Comparison of ENCODE assay signal across 13 cellular contexts in the genomic region with DNA sequence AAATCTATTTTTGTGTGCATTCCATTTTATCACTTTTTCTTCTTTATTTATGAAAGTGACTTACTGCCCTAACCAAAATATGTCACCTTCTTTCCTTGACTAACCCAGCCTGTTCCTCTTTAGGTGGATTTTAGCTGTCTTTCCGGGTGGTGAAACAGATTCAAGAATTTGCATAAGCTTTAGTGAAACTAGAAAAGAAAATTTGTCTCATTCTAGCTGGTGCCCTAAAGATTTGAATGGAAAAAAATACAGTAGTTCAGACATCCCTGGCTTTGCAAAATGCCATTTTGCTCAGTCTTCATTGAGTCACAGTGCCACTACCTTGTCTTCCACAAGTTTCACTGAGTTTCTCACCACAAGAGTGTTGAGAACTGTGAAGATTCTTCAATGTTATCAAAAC. TPM values are rescaled to one million over a fixed set of nuclear protein-coding genes. Genes with fewer than 3 reads are reported as not detected.
DNase-seq lines count a peak whose midpoint lies in the region; ATAC-seq, FAIRE-seq and TF ChIP-seq lines count a peak whose summit lies in the region.
"Had no signal": no experiment of that assay in that cellular context is flagged by ENCODE, and none has a peak within 500 bp of the region (broad histone marks: within the 10 kb centered on the region; RNA-seq: fewer than 3 reads in every experiment).

No MANE protein-coding gene starts in this region.

- 0 out of 4 replicates have a peak, but pooled peaks of 1 of the 2 experiments have one; percentile 23 for TF ChIP-seq EP300 in GM12878 (IDR thresholded peaks at IDR 0.05; ENCODE audit: borderline replicate concordance in 1 of 2, control insufficient read depth in 1 of 2, low read depth in 2 of 2, low read length in 2 of 2)

- no TSS peak for BruUV-seq in GM12878 (replicated peaks; lab: Mats Ljungman, UMichigan)

- no peaks in the 10 kb centered on the region for H4K20me1 ChIP-seq in GM12878 (ENCODE audit: control insufficient read depth, insufficient read depth)

- DNase-seq in GM12878 (ENCODE audit: low read depth, low spot score): peak; percentile 68
- no peak for DNase-seq in H7
- DNase-seq in NCI-H446 treated with DMSO at 0.1 percent for 48 hours (lab: John Stamatoyannopoulos, UW): no peak
- DNase-seq in OCI-M1 (lab: John Stamatoyannopoulos, UW): no peak
- DNase-seq in SHP77 (lab: John Stamatoyannopoulos, UW): no peak
- DNase-seq: DMS53, mesendoderm, NCI-H2029 treated with DMSO at 0.1 percent for 48 hours, SW 1271 had no signal

- POLR2A ChIA-PET in GM12878 (lab: Charles Lee): interaction anchor here (0.7 to 1.4 kb wide), 5 partner anchors 9 to 38 kb away, joined by 3 to 7 read pairs (median 4); no protein-coding TSS in a partner anchor

- in situ Hi-C loops in GM12878 (cut with MboI): no loop called here

- CTCF ChIA-PET in GM12878 (lab: Yijun Ruan, JAX): interaction anchor here (0.7 to 2.1 kb wide), 10 partner anchors 15 to 59 kb away, joined by 3 to 7 read pairs (median 4); a partner anchor contains a TSS

- 0% methylated on average over 1 of the region's 1 CpG for WGBS in GM12878 (ENCODE audit: insufficient coverage, insufficient replicate concordance, low lambda C conversion rate, missing lambda C conversion rate)

- H3K36me3 ChIP-seq in GM12878 (ENCODE audit: control insufficient read depth in 2 of 2, insufficient read depth in 2 of 2, low read length in 1 of 2) (no peaks in the 10 kb centered on the region), H7 (replicated peaks; ENCODE audit: control insufficient read depth, insufficient read depth, low read length) (no peaks in the 10 kb centered on the region)
- H3K36me3 ChIP-seq: cardiac muscle cell had no signal

- H3K4me2 ChIP-seq in GM12878 (ENCODE audit: control insufficient read depth, insufficient read depth): peak overlapping the region; percentile 67; the same call in 1 of the 2 replicates

- ATAC-seq in GM18909 (IDR thresholded peaks at IDR 0.05; ENCODE audit: poor library complexity, unreplicated experiment) (peak; percentile 75), GM21723 (IDR thresholded peaks at IDR 0.05; ENCODE audit: unreplicated experiment) (peak; percentile 79), HG03342 (IDR thresholded peaks at IDR 0.05; ENCODE audit: unreplicated experiment) (peak; percentile 79), GM12878 (peak; percentile 82)

- no peaks in the 10 kb centered on the region for H3K79me2 ChIP-seq in GM12878 (ENCODE audit: control insufficient read depth, insufficient read depth, low read length)

- intact Hi-C loops in GM12878 (cut with micrococcal nuclease; ENCODE audit: unreplicated experiment): no loop called here

- SMC1A ChIA-PET in GM12878 (lab: Charles Lee; ENCODE audit: uncharacterized antibody, unreplicated experiment): interaction anchor here (0.7 to 5.0 kb wide), 20 partner anchors 10 to 82 kb away, joined by 3 to 32 read pairs (median 8); a partner anchor contains a TSS

- RAD21 ChIA-PET in GM12878 (lab: Charles Lee; ENCODE audit: unreplicated experiment): interaction anchor here (0.9 to 2.3 kb wide), 11 partner anchors 10 to 58 kb away, joined by 3 to 15 read pairs (median 7); no protein-coding TSS in a partner anchor

- peak overlapping the region; percentile 55; the same call in 1 of the 2 replicates for H3K27ac ChIP-seq in GM12878 (ENCODE audit: control insufficient read depth, insufficient read depth)
- H3K27ac ChIP-seq: cardiac muscle cell had no signal

- no peak for TF ChIP-seq CTCF in GM12878 (IDR thresholded peaks at IDR 0.05 in 2 of 3, conservative IDR thresholded peaks at IDR 0.05 in 1 of 3; ENCODE audit: control insufficient read depth in 2 of 3, extremely low read depth in 1 of 3, insufficient read depth in 1 of 3, low read depth in 3 of 3, low read length in 3 of 3)

- no peak overlapping the region for H3K9ac ChIP-seq in GM12878 (ENCODE audit: control insufficient read depth, insufficient read depth, low read length)

- peaks cover 42% of the 10 kb centered on the region for H3K4me1 ChIP-seq in GM12878 (ENCODE audit: control insufficient read depth, insufficient read depth, low read length)

- H3K27me3 ChIP-seq in GM12878 (replicated peaks in 1 of 2; ENCODE audit: control insufficient read depth in 2 of 2, insufficient read depth in 2 of 2, low read length in 1 of 2) (no peaks in the 10 kb centered on the region), H7 (ENCODE audit: control insufficient read depth, insufficient read depth, low read length) (no peaks in the 10 kb centered on the region)
- H3K27me3 ChIP-seq: cardiac muscle cell had no signal

- no peak for TF ChIP-seq RAD21 in GM12878 (IDR thresholded peaks at IDR 0.05; ENCODE audit: insufficient read depth, low read depth, low read length)

- H3K4me3 ChIP-seq in GM12878 (no peak overlapping the region), H7 (ENCODE audit: insufficient read depth, low read depth, low read length) (no peak overlapping the region)
- H3K4me3 ChIP-seq: cardiac muscle cell had no signal

- FAIRE-seq in GM12878 (lab: Jason Lieb, UNC): peak; percentile 84

- peak overlapping the region; percentile 34; the same call in 1 of the 2 replicates for H2AFZ ChIP-seq in GM12878 (ENCODE audit: control insufficient read depth, low read depth, low read length)

- H3K9me3 ChIP-seq in GM12878 (replicated peaks; ENCODE audit: control insufficient read depth, insufficient read depth, low read length): no peaks in the 10 kb centered on the region

- TF ChIP-seq POLR2A in GM12878 (IDR thresholded peaks at IDR 0.05; ENCODE audit: low read depth, low read length): no peak

TF ChIP-seq in GM12878, 131 proteins besides CTCF, POLR2A, EP300 and RAD21 (continues in another document):
- TF ChIP-seq NBN (IDR thresholded peaks at IDR 0.05) (no peak), NR2F1 (conservative IDR thresholded peaks at IDR 0.05) (no peak), ASH2L (IDR thresholded peaks at IDR 0.05; ENCODE audit: borderline replicate concordance, low read depth) (no peak), SPI1 (IDR thresholded peaks at IDR 0.05; ENCODE audit: borderline replicate concordance, insufficient read depth, low read depth, low read length) (peak; percentile 73), ZSCAN29 (IDR thresholded peaks at IDR 0.05) (no peak), BACH1 (IDR thresholded peaks at IDR 0.05; ENCODE audit: borderline replicate concordance) (no peak)
- TF ChIP-seq, protein P1, sequence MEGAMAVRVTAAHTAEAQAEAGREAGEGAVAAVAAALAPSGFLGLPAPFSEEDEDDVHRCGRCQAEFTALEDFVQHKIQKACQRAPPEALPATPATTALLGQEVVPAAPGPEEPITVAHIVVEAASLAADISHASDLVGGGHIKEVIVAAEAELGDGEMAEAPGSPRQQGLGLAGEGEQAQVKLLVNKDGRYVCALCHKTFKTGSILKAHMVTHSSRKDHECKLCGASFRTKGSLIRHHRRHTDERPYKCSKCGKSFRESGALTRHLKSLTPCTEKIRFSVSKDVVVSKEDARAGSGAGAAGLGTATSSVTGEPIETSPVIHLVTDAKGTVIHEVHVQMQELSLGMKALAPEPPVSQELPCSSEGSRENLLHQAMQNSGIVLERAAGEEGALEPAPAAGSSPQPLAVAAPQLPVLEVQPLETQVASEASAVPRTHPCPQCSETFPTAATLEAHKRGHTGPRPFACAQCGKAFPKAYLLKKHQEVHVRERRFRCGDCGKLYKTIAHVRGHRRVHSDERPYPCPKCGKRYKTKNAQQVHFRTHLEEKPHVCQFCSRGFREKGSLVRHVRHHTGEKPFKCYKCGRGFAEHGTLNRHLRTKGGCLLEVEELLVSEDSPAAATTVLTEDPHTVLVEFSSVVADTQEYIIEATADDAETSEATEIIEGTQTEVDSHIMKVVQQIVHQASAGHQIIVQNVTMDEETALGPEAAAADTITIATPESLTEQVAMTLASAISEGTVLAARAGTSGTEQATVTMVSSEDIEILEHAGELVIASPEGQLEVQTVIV (IDR thresholded peaks at IDR 0.05; ENCODE audit: borderline replicate concordance, partially characterized antibody): no peak

RNA-seq across cellular contexts. Expression of a gene that starts 28.2 kb away (rescaled TPM):
- total RNA-seq in GM12878 (2013; cell fraction: nucleolus; rRNA removed): 191 and 209 TPM in 2 replicates
- total RNA-seq in GM12878 (2014; rRNA removed): 112 and 126 TPM in 2 replicates
- total RNA-seq in GM12878 (2014; rRNA removed; fragmentation: Illumina TruSeq; extraction: Trizol): 117 and 123 TPM in 2 replicates
- total RNA-seq in GM12878 (2021): 144 and 150 TPM in 2 replicates
- polyA plus RNA-seq in GM12878 (2011; ENCODE audit: low read depth): 21.4 TPM
- polyA plus RNA-seq in GM12878 (2011; rRNA removed): 132 and 180 TPM in 2 replicates
- 60.1 and 71.2 TPM in 2 replicates for polyA plus RNA-seq in GM12878 (2011; cell fraction: cytosol; rRNA removed)
- polyA plus RNA-seq in GM12878 (2011; cell fraction: nucleus; rRNA removed): 102 and 104 TPM in 2 replicates
- 32.8 and 42.2 TPM in 2 replicates for polyA plus RNA-seq in GM12878 (2012)
- polyA plus RNA-seq in GM12878 (2014; fragmentation: Illumina TruSeq; extraction: Trizol): 137 and 148 TPM in 2 replicates
- 10 to 100 TPM; 46.7 to 61.5 TPM for polyA plus RNA-seq in GM12878 (2014; fragmentation: Nextera tagmentation; extraction: Ambion mirVana)
- polyA plus RNA-seq in GM12878 (2014; rRNA removed): 107 and 122 TPM in 2 replicates
- 100 to 1,000 TPM; 127 to 130 TPM for polyA plus RNA-seq in GM12878 (2016; fragmentation: Nextera tagmentation; extraction: Ambion mirVana)
- 77.5 and 87.0 TPM in 2 replicates for polyA minus RNA-seq in GM12878 (2011; rRNA and poly(A)+ RNA removed)
- polyA minus RNA-seq in GM12878 (2011; cell fraction: cytosol; rRNA and poly(A)+ RNA removed): 47.4 and 57.9 TPM in 2 replicates
- polyA minus RNA-seq in GM12878 (2011; cell fraction: nucleus; rRNA and poly(A)+ RNA removed): 127 and 198 TPM in 2 replicates
- 23.9 and 38.9 TPM in 2 replicates for total RNA-seq in H7 (2014; rRNA removed; shearing (Covaris generic))

RNA-seq across cellular contexts. Expression of a gene that starts 29.3 kb away (rescaled TPM):
- total RNA-seq in GM12878 (2013; cell fraction: nucleolus; rRNA removed): 0.86 and 2.3 TPM in 2 replicates
- total RNA-seq in GM12878 (2014; rRNA removed) (0.28 and 1.3 TPM in 2 replicates), GM12878 (2014; rRNA removed; fragmentation: Illumina TruSeq; extraction: Trizol) (0.36 and 0.64 TPM in 2 replicates), GM12878 (2021) (0.28 and 0.29 TPM in 2 replicates)
- not detected for polyA plus RNA-seq in GM12878 (2011; ENCODE audit: low read depth)
- polyA plus RNA-seq in GM12878 (2011; rRNA removed) (0.43 and 0.66 TPM in 2 replicates), GM12878 (2014; fragmentation: Illumina TruSeq; extraction: Trizol) (0.33 and 0.53 TPM in 2 replicates), GM12878 (2014; fragmentation: Nextera tagmentation; extraction: Ambion mirVana) (under 1 TPM; 0.15 to 0.45 TPM), GM12878 (2014; rRNA removed) (0.70 and 0.72 TPM in 2 replicates), GM12878 (2016; fragmentation: Nextera tagmentation; extraction: Ambion mirVana) (under 1 TPM; 0.45 to 0.48 TPM)
- 0.23 and 0.49 TPM in 2 replicates for polyA plus RNA-seq in GM12878 (2011; cell fraction: cytosol; rRNA removed)
- 0.22 and 0.35 TPM in 2 replicates for polyA plus RNA-seq in GM12878 (2011; cell fraction: nucleus; rRNA removed)
- polyA plus RNA-seq in GM12878 (2012): 0.32 TPM in 1 of 2 replicates, not detected in the other
- 1.5 and 1.8 TPM in 2 replicates for polyA minus RNA-seq in GM12878 (2011; rRNA and poly(A)+ RNA removed)
- polyA minus RNA-seq in GM12878 (2011; cell fraction: cytosol; rRNA and poly(A)+ RNA removed): not detected in 2 replicates
- polyA minus RNA-seq in GM12878 (2011; cell fraction: nucleus; rRNA and poly(A)+ RNA removed): 2.4 and 3.5 TPM in 2 replicates
- total RNA-seq in H7 (2014; rRNA removed; shearing (Covaris generic)): 0.28 TPM in 1 of 2 replicates, not detected in the other
- total RNA-seq: cardiac muscle cell had no signal
